ENCODE assay signal across 1 cellular context in the genomic region with DNA sequence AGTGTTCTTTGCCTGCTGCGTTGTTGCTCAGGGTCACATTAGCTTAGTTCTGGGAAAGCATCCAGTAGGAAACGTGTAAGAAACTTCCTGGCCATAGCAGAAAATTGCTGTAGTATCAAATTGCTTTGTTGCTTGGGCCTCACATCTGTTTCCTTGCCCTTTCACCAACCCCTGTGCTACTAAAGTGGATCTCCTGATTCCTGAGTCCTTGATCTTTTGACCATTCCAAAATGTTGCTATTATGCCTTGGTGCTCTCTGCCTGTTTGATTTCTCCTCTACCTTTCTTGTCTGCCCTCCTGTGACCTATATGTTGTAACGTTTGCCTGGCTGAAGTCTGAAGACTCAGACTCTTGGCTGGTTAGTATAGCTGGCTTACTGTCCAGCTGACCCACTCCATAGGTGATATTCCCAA.
TF ChIP-seq lines count a peak whose summit lies in the region.

No MANE protein-coding gene starts in this region.

TF ChIP-seq in HepG2, 621 proteins besides CTCF, POLR2A, EP300 and RAD21 (continued from another document and continues in another):
- TF ChIP-seq, protein P1, sequence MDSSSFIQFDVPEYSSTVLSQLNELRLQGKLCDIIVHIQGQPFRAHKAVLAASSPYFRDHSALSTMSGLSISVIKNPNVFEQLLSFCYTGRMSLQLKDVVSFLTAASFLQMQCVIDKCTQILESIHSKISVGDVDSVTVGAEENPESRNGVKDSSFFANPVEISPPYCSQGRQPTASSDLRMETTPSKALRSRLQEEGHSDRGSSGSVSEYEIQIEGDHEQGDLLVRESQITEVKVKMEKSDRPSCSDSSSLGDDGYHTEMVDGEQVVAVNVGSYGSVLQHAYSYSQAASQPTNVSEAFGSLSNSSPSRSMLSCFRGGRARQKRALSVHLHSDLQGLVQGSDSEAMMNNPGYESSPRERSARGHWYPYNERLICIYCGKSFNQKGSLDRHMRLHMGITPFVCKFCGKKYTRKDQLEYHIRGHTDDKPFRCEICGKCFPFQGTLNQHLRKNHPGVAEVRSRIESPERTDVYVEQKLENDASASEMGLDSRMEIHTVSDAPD (CRISPR knock-in tag; IDR thresholded peaks at IDR 0.05), result no peak
- TF ChIP-seq ZNF446 (CRISPR knock-in tag; IDR thresholded peaks at IDR 0.05), result no peak
- TF ChIP-seq JUNB (CRISPR knock-in tag; IDR thresholded peaks at IDR 0.05; ENCODE audit: borderline replicate concordance), result no peak
- no peak for TF ChIP-seq MED8 (CRISPR knock-in tag; IDR thresholded peaks at IDR 0.05; ENCODE audit: insufficient replicate concordance)
- TF ChIP-seq, protein P2, sequence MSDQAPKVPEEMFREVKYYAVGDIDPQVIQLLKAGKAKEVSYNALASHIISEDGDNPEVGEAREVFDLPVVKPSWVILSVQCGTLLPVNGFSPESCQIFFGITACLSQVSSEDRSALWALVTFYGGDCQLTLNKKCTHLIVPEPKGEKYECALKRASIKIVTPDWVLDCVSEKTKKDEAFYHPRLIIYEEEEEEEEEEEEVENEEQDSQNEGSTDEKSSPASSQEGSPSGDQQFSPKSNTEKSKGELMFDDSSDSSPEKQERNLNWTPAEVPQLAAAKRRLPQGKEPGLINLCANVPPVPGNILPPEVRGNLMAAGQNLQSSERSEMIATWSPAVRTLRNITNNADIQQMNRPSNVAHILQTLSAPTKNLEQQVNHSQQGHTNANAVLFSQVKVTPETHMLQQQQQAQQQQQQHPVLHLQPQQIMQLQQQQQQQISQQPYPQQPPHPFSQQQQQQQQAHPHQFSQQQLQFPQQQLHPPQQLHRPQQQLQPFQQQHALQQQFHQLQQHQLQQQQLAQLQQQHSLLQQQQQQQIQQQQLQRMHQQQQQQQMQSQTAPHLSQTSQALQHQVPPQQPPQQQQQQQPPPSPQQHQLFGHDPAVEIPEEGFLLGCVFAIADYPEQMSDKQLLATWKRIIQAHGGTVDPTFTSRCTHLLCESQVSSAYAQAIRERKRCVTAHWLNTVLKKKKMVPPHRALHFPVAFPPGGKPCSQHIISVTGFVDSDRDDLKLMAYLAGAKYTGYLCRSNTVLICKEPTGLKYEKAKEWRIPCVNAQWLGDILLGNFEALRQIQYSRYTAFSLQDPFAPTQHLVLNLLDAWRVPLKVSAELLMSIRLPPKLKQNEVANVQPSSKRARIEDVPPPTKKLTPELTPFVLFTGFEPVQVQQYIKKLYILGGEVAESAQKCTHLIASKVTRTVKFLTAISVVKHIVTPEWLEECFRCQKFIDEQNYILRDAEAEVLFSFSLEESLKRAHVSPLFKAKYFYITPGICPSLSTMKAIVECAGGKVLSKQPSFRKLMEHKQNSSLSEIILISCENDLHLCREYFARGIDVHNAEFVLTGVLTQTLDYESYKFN (CRISPR knock-in tag; conservative IDR thresholded peaks at IDR 0.05), result no peak
- no peak for TF ChIP-seq ZFP37 (CRISPR knock-in tag; IDR thresholded peaks at IDR 0.05; ENCODE audit: borderline replicate concordance)
- no peak for TF ChIP-seq RFX5 (IDR thresholded peaks at IDR 0.05; ENCODE audit: low read depth, low read length)
- no peak; the same call in 1 of the 2 replicates for TF ChIP-seq ZNF205 (CRISPR knock-in tag; IDR thresholded peaks at IDR 0.05)
- no peak for TF ChIP-seq MIER2 (CRISPR knock-in tag; IDR thresholded peaks at IDR 0.05)
- TF ChIP-seq ZNF343 (CRISPR knock-in tag; IDR thresholded peaks at IDR 0.05), result no peak
- TF ChIP-seq U2AF2 (IDR thresholded peaks at IDR 0.05; ENCODE audit: low read depth, low read length), result no peak
- TF ChIP-seq, protein P3, sequence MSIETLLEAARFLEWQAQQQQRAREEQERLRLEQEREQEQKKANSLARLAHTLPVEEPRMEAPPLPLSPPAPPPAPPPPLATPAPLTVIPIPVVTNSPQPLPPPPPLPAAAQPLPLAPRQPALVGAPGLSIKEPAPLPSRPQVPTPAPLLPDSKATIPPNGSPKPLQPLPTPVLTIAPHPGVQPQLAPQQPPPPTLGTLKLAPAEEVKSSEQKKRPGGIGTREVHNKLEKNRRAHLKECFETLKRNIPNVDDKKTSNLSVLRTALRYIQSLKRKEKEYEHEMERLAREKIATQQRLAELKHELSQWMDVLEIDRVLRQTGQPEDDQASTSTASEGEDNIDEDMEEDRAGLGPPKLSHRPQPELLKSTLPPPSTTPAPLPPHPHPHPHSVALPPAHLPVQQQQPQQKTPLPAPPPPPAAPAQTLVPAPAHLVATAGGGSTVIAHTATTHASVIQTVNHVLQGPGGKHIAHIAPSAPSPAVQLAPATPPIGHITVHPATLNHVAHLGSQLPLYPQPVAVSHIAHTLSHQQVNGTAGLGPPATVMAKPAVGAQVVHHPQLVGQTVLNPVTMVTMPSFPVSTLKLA (IDR thresholded peaks at IDR 0.05), result no peak
- no peak for TF ChIP-seq ZNF878 (CRISPR knock-in tag; IDR thresholded peaks at IDR 0.05)
- no peak for TF ChIP-seq ZNF253 (CRISPR knock-in tag; IDR thresholded peaks at IDR 0.05; ENCODE audit: borderline replicate concordance)
- TF ChIP-seq TOE1 (CRISPR knock-in tag; IDR thresholded peaks at IDR 0.05), result no peak
- no peak for TF ChIP-seq KMT2B (CRISPR knock-in tag; IDR thresholded peaks at IDR 0.05)
- TF ChIP-seq ZNF619 (CRISPR knock-in tag; IDR thresholded peaks at IDR 0.05), result no peak
- no peak for TF ChIP-seq SMARCE1 (IDR thresholded peaks at IDR 0.05; ENCODE audit: borderline replicate concordance)
- TF ChIP-seq RBM39 (IDR thresholded peaks at IDR 0.05; ENCODE audit: low read depth, low read length, poor library complexity, severe bottlenecking), result no peak
- no peak for TF ChIP-seq DPF2 (CRISPR knock-in tag; IDR thresholded peaks at IDR 0.05; ENCODE audit: borderline replicate concordance, low read depth)
- TF ChIP-seq, protein P4, sequence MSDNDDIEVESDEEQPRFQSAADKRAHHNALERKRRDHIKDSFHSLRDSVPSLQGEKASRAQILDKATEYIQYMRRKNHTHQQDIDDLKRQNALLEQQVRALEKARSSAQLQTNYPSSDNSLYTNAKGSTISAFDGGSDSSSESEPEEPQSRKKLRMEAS (IDR thresholded peaks at IDR 0.05), result no peak
- TF ChIP-seq GABPA (IDR thresholded peaks at IDR 0.05; ENCODE audit: low read depth, low read length), result no peak
- TF ChIP-seq GABPA (CRISPR knock-in tag; IDR thresholded peaks at IDR 0.05; ENCODE audit: low read depth), result no peak
- TF ChIP-seq AKAP8 (CRISPR knock-in tag; IDR thresholded peaks at IDR 0.05), result no peak
- TF ChIP-seq, protein P5, sequence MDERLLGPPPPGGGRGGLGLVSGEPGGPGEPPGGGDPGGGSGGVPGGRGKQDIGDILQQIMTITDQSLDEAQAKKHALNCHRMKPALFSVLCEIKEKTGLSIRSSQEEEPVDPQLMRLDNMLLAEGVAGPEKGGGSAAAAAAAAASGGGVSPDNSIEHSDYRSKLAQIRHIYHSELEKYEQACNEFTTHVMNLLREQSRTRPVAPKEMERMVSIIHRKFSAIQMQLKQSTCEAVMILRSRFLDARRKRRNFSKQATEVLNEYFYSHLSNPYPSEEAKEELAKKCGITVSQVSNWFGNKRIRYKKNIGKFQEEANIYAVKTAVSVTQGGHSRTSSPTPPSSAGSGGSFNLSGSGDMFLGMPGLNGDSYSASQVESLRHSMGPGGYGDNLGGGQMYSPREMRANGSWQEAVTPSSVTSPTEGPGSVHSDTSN (CRISPR knock-in tag; IDR thresholded peaks at IDR 0.05), result no peak
- no peak for TF ChIP-seq DNMT1 (CRISPR knock-in tag; IDR thresholded peaks at IDR 0.05)
- no peak for TF ChIP-seq JUN (CRISPR knock-in tag; IDR thresholded peaks at IDR 0.05)
- no peak for TF ChIP-seq KDM5B (CRISPR knock-in tag; IDR thresholded peaks at IDR 0.05; ENCODE audit: borderline replicate concordance)
- TF ChIP-seq, protein P6, sequence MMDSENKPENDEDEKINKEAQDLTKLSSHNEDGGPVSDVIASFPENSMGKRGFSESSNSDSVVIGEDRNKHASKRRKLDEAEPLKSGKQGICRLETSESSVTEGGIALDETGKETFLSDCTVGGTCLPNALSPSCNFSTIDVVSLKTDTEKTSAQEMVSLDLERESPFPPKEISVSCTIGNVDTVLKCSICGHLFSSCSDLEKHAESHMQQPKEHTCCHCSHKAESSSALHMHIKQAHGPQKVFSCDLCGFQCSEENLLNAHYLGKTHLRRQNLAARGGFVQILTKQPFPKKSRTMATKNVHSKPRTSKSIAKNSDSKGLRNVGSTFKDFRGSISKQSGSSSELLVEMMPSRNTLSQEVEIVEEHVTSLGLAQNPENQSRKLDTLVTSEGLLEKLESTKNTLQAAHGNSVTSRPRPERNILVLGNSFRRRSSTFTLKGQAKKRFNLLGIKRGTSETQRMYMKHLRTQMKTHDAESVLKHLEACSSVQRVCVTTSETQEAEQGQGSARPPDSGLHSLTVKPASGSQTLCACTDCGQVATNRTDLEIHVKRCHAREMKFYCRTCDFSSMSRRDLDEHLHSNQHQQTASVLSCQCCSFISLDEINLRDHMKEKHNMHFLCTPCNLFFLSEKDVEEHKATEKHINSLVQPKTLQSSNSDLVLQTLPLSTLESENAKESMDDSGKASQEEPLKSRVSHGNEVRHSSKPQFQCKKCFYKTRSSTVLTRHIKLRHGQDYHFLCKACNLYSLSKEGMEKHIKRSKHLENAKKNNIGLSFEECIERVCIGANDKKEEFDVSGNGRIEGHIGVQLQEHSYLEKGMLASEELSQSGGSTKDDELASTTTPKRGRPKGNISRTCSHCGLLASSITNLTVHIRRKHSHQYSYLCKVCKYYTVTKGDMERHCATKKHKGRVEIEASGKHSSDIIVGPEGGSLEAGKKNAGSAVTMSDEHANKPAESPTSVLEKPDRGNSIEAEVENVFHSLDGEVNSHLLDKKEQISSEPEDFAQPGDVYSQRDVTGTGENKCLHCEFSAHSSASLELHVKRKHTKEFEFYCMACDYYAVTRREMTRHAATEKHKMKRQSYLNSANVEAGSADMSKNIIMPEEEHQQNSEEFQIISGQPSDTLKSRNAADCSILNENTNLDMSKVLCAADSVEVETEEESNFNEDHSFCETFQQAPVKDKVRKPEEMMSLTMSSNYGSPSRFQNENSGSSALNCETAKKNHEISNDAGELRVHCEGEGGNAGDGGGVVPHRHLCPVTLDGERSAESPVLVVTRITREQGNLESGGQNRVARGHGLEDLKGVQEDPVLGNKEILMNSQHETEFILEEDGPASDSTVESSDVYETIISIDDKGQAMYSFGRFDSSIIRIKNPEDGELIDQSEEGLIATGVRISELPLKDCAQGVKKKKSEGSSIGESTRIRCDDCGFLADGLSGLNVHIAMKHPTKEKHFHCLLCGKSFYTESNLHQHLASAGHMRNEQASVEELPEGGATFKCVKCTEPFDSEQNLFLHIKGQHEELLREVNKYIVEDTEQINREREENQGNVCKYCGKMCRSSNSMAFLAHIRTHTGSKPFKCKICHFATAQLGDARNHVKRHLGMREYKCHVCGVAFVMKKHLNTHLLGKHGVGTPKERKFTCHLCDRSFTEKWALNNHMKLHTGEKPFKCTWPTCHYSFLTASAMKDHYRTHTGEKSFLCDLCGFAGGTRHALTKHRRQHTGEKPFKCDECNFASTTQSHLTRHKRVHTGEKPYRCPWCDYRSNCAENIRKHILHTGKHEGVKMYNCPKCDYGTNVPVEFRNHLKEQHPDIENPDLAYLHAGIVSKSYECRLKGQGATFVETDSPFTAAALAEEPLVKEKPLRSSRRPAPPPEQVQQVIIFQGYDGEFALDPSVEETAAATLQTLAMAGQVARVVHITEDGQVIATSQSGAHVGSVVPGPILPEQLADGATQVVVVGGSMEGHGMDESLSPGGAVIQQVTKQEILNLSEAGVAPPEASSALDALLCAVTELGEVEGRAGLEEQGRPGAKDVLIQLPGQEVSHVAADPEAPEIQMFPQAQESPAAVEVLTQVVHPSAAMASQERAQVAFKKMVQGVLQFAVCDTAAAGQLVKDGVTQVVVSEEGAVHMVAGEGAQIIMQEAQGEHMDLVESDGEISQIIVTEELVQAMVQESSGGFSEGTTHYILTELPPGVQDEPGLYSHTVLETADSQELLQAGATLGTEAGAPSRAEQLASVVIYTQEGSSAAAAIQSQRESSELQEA (CRISPR knock-in tag; IDR thresholded peaks at IDR 0.05; ENCODE audit: not compliant biosample characterization), result no peak
- no peak for TF ChIP-seq SUZ12 (IDR thresholded peaks at IDR 0.05; ENCODE audit: low read depth, low read length)
- no peak for TF ChIP-seq ZFP36 (IDR thresholded peaks at IDR 0.05; ENCODE audit: borderline replicate concordance, low read depth, low read length, partially characterized antibody)
- TF ChIP-seq MZF1 (CRISPR knock-in tag; IDR thresholded peaks at IDR 0.05; ENCODE audit: borderline replicate concordance), result no peak
- no peak for TF ChIP-seq EZH2 (conservative IDR thresholded peaks at IDR 0.05; ENCODE audit: low read depth, low read length)
- no peak for TF ChIP-seq MLLT10 (CRISPR knock-in tag; IDR thresholded peaks at IDR 0.05)
- no peak for TF ChIP-seq SOX6 (IDR thresholded peaks at IDR 0.05)
- TF ChIP-seq SOX6 (CRISPR knock-in tag; IDR thresholded peaks at IDR 0.05), result peak; percentile 70
- TF ChIP-seq NR2C2 (CRISPR knock-in tag; IDR thresholded peaks at IDR 0.05; ENCODE audit: borderline replicate concordance), result no peak
- TF ChIP-seq, protein P7, sequence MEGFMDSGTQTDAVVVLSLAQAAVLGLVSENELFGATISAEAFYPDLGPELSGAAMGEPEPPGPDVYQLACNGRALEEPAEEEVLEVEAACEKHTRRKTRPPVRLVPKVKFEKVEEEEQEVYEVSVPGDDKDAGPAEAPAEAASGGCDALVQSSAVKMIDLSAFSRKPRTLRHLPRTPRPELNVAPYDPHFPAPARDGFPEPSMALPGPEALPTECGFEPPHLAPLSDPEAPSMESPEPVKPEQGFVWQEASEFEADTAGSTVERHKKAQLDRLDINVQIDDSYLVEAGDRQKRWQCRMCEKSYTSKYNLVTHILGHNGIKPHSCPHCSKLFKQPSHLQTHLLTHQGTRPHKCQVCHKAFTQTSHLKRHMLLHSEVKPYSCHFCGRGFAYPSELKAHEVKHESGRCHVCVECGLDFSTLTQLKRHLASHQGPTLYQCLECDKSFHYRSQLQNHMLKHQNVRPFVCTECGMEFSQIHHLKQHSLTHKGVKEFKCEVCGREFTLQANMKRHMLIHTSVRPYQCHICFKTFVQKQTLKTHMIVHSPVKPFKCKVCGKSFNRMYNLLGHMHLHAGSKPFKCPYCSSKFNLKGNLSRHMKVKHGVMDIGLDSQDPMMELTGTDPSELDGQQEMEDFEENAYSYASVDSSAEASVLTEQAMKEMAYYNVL (CRISPR knock-in tag; IDR thresholded peaks at IDR 0.05; ENCODE audit: borderline replicate concordance), result 0 out of 2 replicates have a peak, but pooled peaks have one; percentile 38
- TF ChIP-seq PHF8 (CRISPR knock-in tag; IDR thresholded peaks at IDR 0.05), result no peak
- TF ChIP-seq HOXA3 (CRISPR knock-in tag; IDR thresholded peaks at IDR 0.05), result peak; percentile 38; the same call in 1 of the 2 replicates
- no peak for TF ChIP-seq MBNL3 (CRISPR knock-in tag; conservative IDR thresholded peaks at IDR 0.05)
- TF ChIP-seq ZNF101 (CRISPR knock-in tag; IDR thresholded peaks at IDR 0.05; ENCODE audit: borderline replicate concordance, low read depth), result no peak
- TF ChIP-seq, protein P8, sequence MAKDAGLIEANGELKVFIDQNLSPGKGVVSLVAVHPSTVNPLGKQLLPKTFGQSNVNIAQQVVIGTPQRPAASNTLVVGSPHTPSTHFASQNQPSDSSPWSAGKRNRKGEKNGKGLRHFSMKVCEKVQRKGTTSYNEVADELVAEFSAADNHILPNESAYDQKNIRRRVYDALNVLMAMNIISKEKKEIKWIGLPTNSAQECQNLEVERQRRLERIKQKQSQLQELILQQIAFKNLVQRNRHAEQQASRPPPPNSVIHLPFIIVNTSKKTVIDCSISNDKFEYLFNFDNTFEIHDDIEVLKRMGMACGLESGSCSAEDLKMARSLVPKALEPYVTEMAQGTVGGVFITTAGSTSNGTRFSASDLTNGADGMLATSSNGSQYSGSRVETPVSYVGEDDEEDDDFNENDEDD (CRISPR knock-in tag; IDR thresholded peaks at IDR 0.05; ENCODE audit: borderline replicate concordance), result no peak
- TF ChIP-seq U2AF1 (optimal IDR thresholded peaks at IDR 0.05; ENCODE audit: low read depth, low read length), result no peak
- TF ChIP-seq GATAD2A (CRISPR knock-in tag; IDR thresholded peaks at IDR 0.05), result peak; percentile 68
